Comparison of ENCODE assay signal across 9 cellular contexts in genomic region chr2:238220892-238221521, GRCh38. TPM values are rescaled to one million over a fixed set of nuclear protein-coding genes. Genes with fewer than 3 reads are reported as not detected.
DNase-seq lines count a peak whose midpoint lies in the region; ATAC-seq and TF ChIP-seq lines count a peak whose summit lies in the region.
"Had no signal": no experiment of that assay in that cellular context is flagged by ENCODE, and none has a peak within 500 bp of the region (broad histone marks: within the 10 kb centered on the region; RNA-seq: fewer than 3 reads in every experiment).

No MANE protein-coding gene starts in this region.

- no peaks in the 10 kb centered on the region for H3K36me3 ChIP-seq in Panc1 (ENCODE audit: control insufficient read depth, insufficient read depth, low read length)
- H3K36me3 ChIP-seq in skeletal muscle satellite cell (ENCODE audit: insufficient read depth, low read length), result no peaks in the 10 kb centered on the region
- H3K36me3 ChIP-seq: cardiac muscle cell had no signal

- ATAC-seq in Panc1 (peak; percentile 97), GM21526 (IDR thresholded peaks at IDR 0.05; ENCODE audit: low FRiP score, unreplicated experiment) (no peak), GM21528 (IDR thresholded peaks at IDR 0.05; ENCODE audit: low FRiP score, unreplicated experiment) (no peak)

- DNase-seq in NCI-H2227 (lab: John Stamatoyannopoulos, UW; ENCODE audit: unreplicated experiment) (peak; percentile 18), NCI-H2227 treated with DMSO at 0.1 percent for 48 hours (lab: John Stamatoyannopoulos, UW) (no peak), Panc1 (ENCODE audit: low read depth, low spot score) (no peak), foreskin melanocyte (peak; percentile 76), HCEC 1CT (no peak)

- H3K27me3 ChIP-seq in Panc1 (ENCODE audit: control insufficient read depth, insufficient read depth, low read length) (no peaks in the 10 kb centered on the region), skeletal muscle satellite cell (ENCODE audit: control insufficient read depth, insufficient read depth, low read length) (peaks cover 4% of the 10 kb centered on the region)
- H3K27me3 ChIP-seq: cardiac muscle cell had no signal

- BruUV-seq in Panc1 (replicated peaks; lab: Mats Ljungman, UMichigan), result no TSS peak

- peak overlapping the region; percentile 74 for H3K9ac ChIP-seq in skeletal muscle satellite cell (ENCODE audit: low read depth, low read length)

- H3K4me1 ChIP-seq in Panc1 (ENCODE audit: control insufficient read depth, insufficient read depth, low read length), result 0 out of 2 replicates have a peak, but pooled peaks cover 4% of the 10 kb centered on the region
- H3K4me1 ChIP-seq in skeletal muscle satellite cell (ENCODE audit: control insufficient read depth, insufficient read depth, low read length), result peaks cover 7% of the 10 kb centered on the region

- H3K9me3 ChIP-seq in Panc1 (ENCODE audit: control insufficient read depth, insufficient read depth, low read depth, low read length), result no peaks in the 10 kb centered on the region
- no peaks in the 10 kb centered on the region for H3K9me3 ChIP-seq in skeletal muscle satellite cell (replicated peaks; ENCODE audit: low read length)

- POLR2A ChIA-PET in Panc1 (lab: Charles Lee), result no interaction called here

- H3K4me3 ChIP-seq in Panc1 (ENCODE audit: low read depth in 2 of 2, low read length in 2 of 2) (peak overlapping the region; percentile 36 to 64), skeletal muscle satellite cell (ENCODE audit: low read length) (peak overlapping the region; percentile 70)
- H3K4me3 ChIP-seq: cardiac muscle cell had no signal

- intact Hi-C loops in Panc1 (cut with micrococcal nuclease; ENCODE audit: unreplicated experiment), result no loop called here

- H3K4me2 ChIP-seq in skeletal muscle satellite cell (ENCODE audit: low read length), result peak overlapping the region; percentile 97

- H3K27ac ChIP-seq in Panc1 (ENCODE audit: low read length), result peak overlapping the region; percentile 45
- H3K27ac ChIP-seq: cardiac muscle cell had no signal

- TF ChIP-seq CTCF in Panc1 (IDR thresholded peaks at IDR 0.05), result no peak

- in situ Hi-C loops in Panc1 (cut with HindIII; ENCODE audit: low pct_unique_long_range_greater_than_20kb, low sequenced_read_pairs), result no loop called here

- CTCF ChIA-PET in Panc1 (lab: Charles Lee), result interaction anchor here (0.6 kb wide), 1 partner anchor 525 kb away, joined by 4 read pairs; no protein-coding TSS in a partner anchor

RNA-seq across cellular contexts. Expression of gene ILKAP, which starts 17.5 kb away (rescaled TPM):
- 49.9 TPM for total RNA-seq in Panc1 (2021; ENCODE audit: unreplicated experiment)
- 40.0 TPM for polyA plus RNA-seq in Panc1 (2012; ENCODE audit: insufficient read length)
- 23.2 and 27.1 TPM in 2 replicates for total RNA-seq in skeletal muscle satellite cell (2012; rRNA removed)

RNA-seq across cellular contexts. Expression of gene HES6, which starts 18.8 kb away (rescaled TPM):
- total RNA-seq in Panc1 (2021; ENCODE audit: unreplicated experiment), result 42.0 TPM
- polyA plus RNA-seq in Panc1 (2012; ENCODE audit: insufficient read length), result 50.3 TPM
- 3.5 and 15.1 TPM in 2 replicates for total RNA-seq in skeletal muscle satellite cell (2012; rRNA removed)

Comparison
In these comparisons a context has a peak if more than half of its experiments do, and no peak if none do; other contexts are left out.
1. DNase-seq: peak in NCI-H2227 (single experiment) and foreskin melanocyte (single experiment); none in NCI-H2227 treated with DMSO at 0.1 percent for 48 hours (single experiment), Panc1 (single experiment) and HCEC 1CT (single experiment).